ENCODE assay signal across 24 cellular contexts in the genomic region with DNA sequence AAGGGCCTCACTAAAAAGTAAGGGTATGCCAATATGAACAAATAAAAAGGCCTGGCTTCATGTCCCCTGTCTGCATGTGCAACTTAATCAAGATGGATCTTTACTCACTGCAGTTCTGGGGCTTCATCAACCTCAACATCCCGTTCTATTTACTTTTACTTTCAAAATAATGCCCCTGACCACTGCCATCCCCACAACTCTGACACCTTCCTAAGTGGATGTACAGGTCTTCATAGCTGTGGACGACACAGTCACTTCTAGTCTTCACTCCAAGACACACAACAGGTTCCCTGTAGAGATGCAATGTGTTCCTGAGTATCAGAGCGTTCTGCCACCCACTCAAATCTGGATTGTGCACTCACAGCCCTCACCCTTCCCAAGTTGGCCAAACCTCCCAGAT.
DNase-seq lines count a peak whose midpoint lies in the region; ATAC-seq, FAIRE-seq and TF ChIP-seq lines count a peak whose summit lies in the region.
"Had no signal": no experiment of that assay in that cellular context is flagged by ENCODE, and none has a peak within 500 bp of the region (broad histone marks: within the 10 kb centered on the region; RNA-seq: fewer than 3 reads in every experiment).

No MANE protein-coding gene starts in this region.

- H4K12ac ChIP-seq in trophoblast cell (ENCODE audit: low read depth, low read length), result no peak overlapping the region

- H3K27me3 Mint-ChIP-seq in natural killer cell (ENCODE audit: low read depth in 2 of 2) (peaks cover 0 to 9% of the 10 kb centered on the region in 2 donors), HFFc6 (ENCODE audit: insufficient read depth) (no peaks in the 10 kb centered on the region; the same call in 1 of the 2 replicates)

- WGBS in HepG2 (ENCODE audit: low lambda C conversion rate), result 97% methylated on average over 3 of the region's 3 CpGs
- 81% methylated on average over 2 of the region's 3 CpGs for WGBS in right lobe of liver (ENCODE audit: insufficient coverage, low coverage, low lambda C conversion rate, missing lambda C conversion rate)
- WGBS in trophoblast cell (ENCODE audit: extremely low coverage, insufficient coverage, insufficient read length), result no CpG with 5 or more reads among the region's 3 CpGs

- H4K20me1 ChIP-seq in HepG2 (ENCODE audit: insufficient read depth, low read length), result no peaks in the 10 kb centered on the region
- H4K20me1 ChIP-seq: BLaER1 had no signal

- H2AFZ ChIP-seq in HepG2 (ENCODE audit: low read length) (no peak overlapping the region), trophoblast cell (ENCODE audit: insufficient read depth, low read length, poor library complexity) (no peak overlapping the region)
- H2AFZ ChIP-seq: GM23248 had no signal

- H2BK120ac ChIP-seq in trophoblast cell (ENCODE audit: insufficient read depth, low read length, poor library complexity), result peak overlapping the region; percentile 12

- TF ChIP-seq CTCF in HepG2 (CRISPR knock-in tag; IDR thresholded peaks at IDR 0.05), result no peak
- TF ChIP-seq CTCF in right lobe of liver (IDR thresholded peaks at IDR 0.05), result no peak
- no peak for TF ChIP-seq CTCF in natural killer cell (IDR thresholded peaks at IDR 0.05)
- no peak for TF ChIP-seq CTCF in HFFc6 (IDR thresholded peaks at IDR 0.05)

- in situ Hi-C loops in HepG2 (cut with HindIII; ENCODE audit: extremely low pct_ligation_motif_present, low pct_unique_long_range_greater_than_20kb), result loop anchor here (5.0 kb wide), 2 partner anchors 33 to 133 kb away; no protein-coding TSS in a partner anchor

- peak overlapping the region; percentile 72 for H2BK12ac ChIP-seq in trophoblast cell (ENCODE audit: low read length)

- H2BK5ac ChIP-seq in trophoblast cell (ENCODE audit: low read depth, low read length, poor library complexity), result no peak overlapping the region

- H3K27me3 ChIP-seq in HepG2 (ENCODE audit: control insufficient read depth in 1 of 2, insufficient read depth in 2 of 2, low read length in 2 of 2) (no peaks in the 10 kb centered on the region), right lobe of liver (no peaks in the 10 kb centered on the region), trophoblast cell (ENCODE audit: insufficient read depth, low read length) (no peaks in the 10 kb centered on the region)
- H3K27me3 ChIP-seq: BLaER1 had no signal

- FAIRE-seq in HepG2 (lab: Jason Lieb, UNC), result no peak
- FAIRE-seq: A204.1, G401.6, GM12892, GM19239, H1 had no signal

- H3K4me3 Mint-ChIP-seq in natural killer cell (no peak overlapping the region), HFFc6 (no peak overlapping the region)
- H3K4me3 Mint-ChIP-seq: B cell; CD4-positive, CD25-positive, alpha-beta regulatory T cell; CD8-positive, alpha-beta T cell had no signal

- H3K4me3 ChIP-seq in HepG2 (replicated peaks in 1 of 3; ENCODE audit: insufficient read depth in 1 of 3, low read depth in 2 of 3, low read length in 3 of 3) (no peak overlapping the region), right lobe of liver (no peak overlapping the region), trophoblast cell (ENCODE audit: low read depth, low read length) (no peak overlapping the region)
- H3K4me3 ChIP-seq: BLaER1, GM23248 had no signal

- H3K27ac Mint-ChIP-seq in natural killer cell, result no peak overlapping the region
- no peak overlapping the region for H3K27ac Mint-ChIP-seq in HFFc6
- H3K27ac Mint-ChIP-seq: B cell; CD4-positive, CD25-positive, alpha-beta regulatory T cell; CD8-positive, alpha-beta T cell had no signal

- TF ChIP-seq EP300 in HepG2 (IDR thresholded peaks at IDR 0.05; ENCODE audit: low read depth in 2 of 2, low read length in 2 of 2) (no peak), HepG2 (CRISPR knock-in tag; IDR thresholded peaks at IDR 0.05; ENCODE audit: borderline replicate concordance) (no peak)

- no peak for ATAC-seq in HepG2
- ATAC-seq in right lobe of liver, result no peak
- ATAC-seq in natural killer cell, result peak in 2 of 3 donors; percentile 17 to 76
- ATAC-seq: CD8-positive, alpha-beta T cell had no signal

- H3K9me3 Mint-ChIP-seq in natural killer cell (no peaks in the 10 kb centered on the region), HFFc6 (no peaks in the 10 kb centered on the region)
- H3K9me3 Mint-ChIP-seq: CD8-positive, alpha-beta T cell had no signal

- no peak overlapping the region for H3K4ac ChIP-seq in trophoblast cell (ENCODE audit: low read depth, low read length)

- H3K9ac ChIP-seq in HepG2 (ENCODE audit: insufficient read depth, low read depth, low read length) (no peak overlapping the region), trophoblast cell (ENCODE audit: low read length) (no peak overlapping the region)
- H3K9ac ChIP-seq: BLaER1, GM23248 had no signal

- no peak for TF ChIP-seq RAD21 in HepG2 (CRISPR knock-in tag; IDR thresholded peaks at IDR 0.05)

- POLR2A ChIA-PET in HepG2 (lab: Yijun Ruan, JAX), result no interaction called here

- no peak overlapping the region for H3K4me2 ChIP-seq in HepG2 (ENCODE audit: low read depth, low read length)
- H3K4me2 ChIP-seq in trophoblast cell (ENCODE audit: low read length), result no peak overlapping the region
- H3K4me2 ChIP-seq: BLaER1 had no signal

- H2AK5ac ChIP-seq in trophoblast cell (ENCODE audit: low read length), result peak overlapping the region; percentile 9

- H3K23ac ChIP-seq in trophoblast cell (ENCODE audit: low read length), result peak overlapping the region; percentile 30

- CTCF ChIA-PET in HepG2 (lab: Yijun Ruan, JAX; ENCODE audit: low intra/inter-chr PET ratio, low total read pairs), result no interaction called here

- BruUV-seq in HepG2 (replicated peaks; lab: Mats Ljungman, UMichigan), result no TSS peak

- H3K4me1 ChIP-seq in HepG2 (ENCODE audit: insufficient read depth, low read length) (peaks cover 53% of the 10 kb centered on the region), right lobe of liver (peaks cover 0 to 29% (median 11%) of the 10 kb centered on the region in 4 donors), trophoblast cell (ENCODE audit: control insufficient read depth in 1 of 2, insufficient read depth in 2 of 2, low read length in 2 of 2) (peaks cover 2 to 14% of the 10 kb centered on the region in 2 experiments)

- H3K4me1 Mint-ChIP-seq in natural killer cell (peaks cover 9% of the 10 kb centered on the region in 2 donors), HFFc6 (ENCODE audit: low read depth) (no peaks in the 10 kb centered on the region)
- H3K4me1 Mint-ChIP-seq: B cell; CD4-positive, CD25-positive, alpha-beta regulatory T cell had no signal

- peak overlapping the region; percentile 3 for H4K8ac ChIP-seq in trophoblast cell (ENCODE audit: low read depth, low read length)

- intact Hi-C loops in HepG2 (cut with micrococcal nuclease; ENCODE audit: unreplicated experiment) (loop anchor here (5.0 kb wide), 1 partner anchor 78 kb away; no protein-coding TSS in a partner anchor), right lobe of liver (cut with DNase I) (no loop called here), natural killer cell (cut with micrococcal nuclease) (no loop called here)

- H3K27ac ChIP-seq in HepG2 (ENCODE audit: extremely low read length, insufficient read depth, low read length) (peak overlapping the region; percentile 1), right lobe of liver (no peak overlapping the region), trophoblast cell (ENCODE audit: low read depth, low read length) (no peak overlapping the region)
- H3K27ac ChIP-seq: 22Rv1, BLaER1, C4-2B, GM23248 had no signal

- H3K36me3 ChIP-seq in HepG2 (replicated peaks in 1 of 2; ENCODE audit: control insufficient read depth in 1 of 2, insufficient read depth in 2 of 2, low read length in 2 of 2) (no peaks in the 10 kb centered on the region), right lobe of liver (no peaks in the 10 kb centered on the region), trophoblast cell (ENCODE audit: control insufficient read depth in 1 of 2, insufficient read depth in 2 of 2, low read length in 2 of 2) (no peaks in the 10 kb centered on the region)
- H3K36me3 ChIP-seq: BLaER1 had no signal

- H3K36me3 Mint-ChIP-seq in natural killer cell, result no peaks in the 10 kb centered on the region
- no peaks in the 10 kb centered on the region for H3K36me3 Mint-ChIP-seq in HFFc6 (ENCODE audit: low read depth)
- H3K36me3 Mint-ChIP-seq: CD4-positive, CD25-positive, alpha-beta regulatory T cell; CD8-positive, alpha-beta T cell had no signal

- H3K18ac ChIP-seq in trophoblast cell (ENCODE audit: low read length), result peak overlapping the region; percentile 3

- TF ChIP-seq POLR2A in HepG2 (IDR thresholded peaks at IDR 0.05; ENCODE audit: insufficient read depth in 1 of 2, low read depth in 2 of 2, low read length in 2 of 2) (no peak), right lobe of liver (IDR thresholded peaks at IDR 0.05) (no peak)

- H3K9me3 ChIP-seq in HepG2 (ENCODE audit: low read length), result no peaks in the 10 kb centered on the region
- H3K9me3 ChIP-seq in right lobe of liver, result no peaks in the 10 kb centered on the region
- H3K9me3 ChIP-seq in trophoblast cell (ENCODE audit: insufficient read depth, low read depth, low read length), result no peaks in the 10 kb centered on the region
- H3K9me3 ChIP-seq: BLaER1, Caco-2 had no signal

- peaks cover 32% of the 10 kb centered on the region for H3K79me1 ChIP-seq in trophoblast cell (ENCODE audit: low read length)

- H4K91ac ChIP-seq in trophoblast cell (ENCODE audit: low read depth, low read length), result peak overlapping the region; percentile 10

- no peak for DNase-seq in HepG2 (ENCODE audit: low spot score)
- no peak for DNase-seq in right lobe of liver
- DNase-seq in natural killer cell, result no peak
- DNase-seq in trophoblast cell, result no peak
- no peak for DNase-seq in mesenteric fat pad (ENCODE audit: low spot score)
- DNase-seq in anterior cingulate cortex (lab: John Stamatoyannopoulos, UW), result no peak
- no peak for DNase-seq in HFFc6
- DNase-seq: Caco-2; CD4-positive, CD25-positive, alpha-beta regulatory T cell; CD8-positive, alpha-beta T cell; DMS153; DND-41; GM23248; H7; HCEC 1CT had no signal

- H3K14ac ChIP-seq in trophoblast cell (ENCODE audit: low read length), result peak overlapping the region; percentile 7

- no peaks in the 10 kb centered on the region for H3K79me2 ChIP-seq in HepG2 (ENCODE audit: insufficient read depth, low read length)
- no peaks in the 10 kb centered on the region for H3K79me2 ChIP-seq in trophoblast cell (ENCODE audit: control insufficient read depth, insufficient read depth, low read length, poor library complexity)

TF ChIP-seq in HepG2, 621 proteins besides CTCF, POLR2A, EP300 and RAD21 (continues in another document):
- no peak for TF ChIP-seq DMAP1 (CRISPR knock-in tag; IDR thresholded peaks at IDR 0.05)
- no peak for TF ChIP-seq HNRNPUL1 (IDR thresholded peaks at IDR 0.05; ENCODE audit: low read depth, low read length)
- no peak for TF ChIP-seq NFE2 (CRISPR knock-in tag; IDR thresholded peaks at IDR 0.05)
- TF ChIP-seq, protein P1, sequence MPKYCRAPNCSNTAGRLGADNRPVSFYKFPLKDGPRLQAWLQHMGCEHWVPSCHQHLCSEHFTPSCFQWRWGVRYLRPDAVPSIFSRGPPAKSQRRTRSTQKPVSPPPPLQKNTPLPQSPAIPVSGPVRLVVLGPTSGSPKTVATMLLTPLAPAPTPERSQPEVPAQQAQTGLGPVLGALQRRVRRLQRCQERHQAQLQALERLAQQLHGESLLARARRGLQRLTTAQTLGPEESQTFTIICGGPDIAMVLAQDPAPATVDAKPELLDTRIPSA (CRISPR knock-in tag; IDR thresholded peaks at IDR 0.05; ENCODE audit: borderline replicate concordance), result no peak
- TF ChIP-seq ZNF253 (CRISPR knock-in tag; IDR thresholded peaks at IDR 0.05; ENCODE audit: borderline replicate concordance), result no peak

Comparison
In these comparisons a context has a peak if more than half of its experiments do, and no peak if none do; other contexts are left out.
1. ATAC-seq: peak in natural killer cell (2 of 3); none in HepG2 (single experiment) and right lobe of liver (0 of 4).